16 cellular contexts compared by ENCODE assay signal in the genomic region with DNA sequence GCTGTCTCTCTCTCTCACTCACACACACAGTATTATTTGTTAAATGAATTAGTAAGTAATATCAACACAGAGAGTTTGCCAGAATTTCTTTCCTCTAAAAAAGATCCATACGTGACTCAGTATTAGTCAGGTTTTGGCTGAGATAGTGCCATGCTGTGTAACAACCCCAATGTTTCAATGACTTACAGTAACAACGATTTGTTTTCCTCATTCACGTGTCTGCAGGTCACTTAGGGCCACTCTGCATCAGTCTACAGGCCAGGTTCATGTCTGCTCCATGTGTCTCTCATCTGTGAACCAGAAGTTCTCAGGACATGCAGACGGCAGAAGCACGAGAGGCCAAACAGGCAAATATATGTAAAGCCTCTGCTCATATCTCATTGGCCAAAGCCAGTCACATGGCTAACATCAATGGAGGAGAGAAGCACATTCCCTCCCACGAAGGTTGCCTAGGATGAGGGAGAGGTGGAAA.
DNase-seq lines count a peak whose midpoint lies in the region; ATAC-seq, FAIRE-seq and TF ChIP-seq lines count a peak whose summit lies in the region.
"Had no signal": no experiment of that assay in that cellular context is flagged by ENCODE, and none has a peak within 500 bp of the region (broad histone marks: within the 10 kb centered on the region; RNA-seq: fewer than 3 reads in every experiment).

No MANE protein-coding gene starts in this region.

- H3K79me2 ChIP-seq in astrocyte (ENCODE audit: insufficient read depth, low read length): no peaks in the 10 kb centered on the region

- peak; percentile 40 for DNase-seq in AG08396 (ENCODE audit: low spot score)
- DNase-seq in HS-5 (ENCODE audit: low read depth): peak; percentile 92
- peak; percentile 90 for DNase-seq in astrocyte (ENCODE audit: low read depth)
- DNase-seq in fibroblast of the aortic adventitia (ENCODE audit: low read depth): peak; percentile 95
- DNase-seq in NCI-H1694 (lab: John Stamatoyannopoulos, UW): no peak
- DNase-seq in DMS53 (lab: John Stamatoyannopoulos, UW): no peak
- DNase-seq in GOT3 (lab: John Stamatoyannopoulos, UW): no peak
- DNase-seq: foreskin melanocyte; MM.1S; NCI-H446 treated with DMSO at 0.1 percent for 48 hours; stimulated activated naive CD8-positive, alpha-beta T cell treated with anti-CD3 and anti-CD28 coated beads, Interleukin-15, Interleukin-2, amounts not matched to agents 100 U/mL and 50 U/mL, for 24 hours had no signal

- peak overlapping the region; percentile 51 for H2AFZ ChIP-seq in astrocyte (ENCODE audit: low read depth, low read length)

- TF ChIP-seq CTCF in astrocyte (IDR thresholded peaks at IDR 0.05; ENCODE audit: insufficient read depth, low read depth, low read length) (no peak), fibroblast of the aortic adventitia (IDR thresholded peaks at IDR 0.05; ENCODE audit: insufficient read depth, low read length) (no peak)

- H3K9me3 Mint-ChIP-seq in astrocyte (ENCODE audit: unreplicated experiment): peaks cover 1% of the 10 kb centered on the region

- ATAC-seq in HG03159 (IDR thresholded peaks at IDR 0.05; ENCODE audit: unreplicated experiment): no peak
- ATAC-seq: stimulated activated naive CD8-positive, alpha-beta T cell treated with anti-CD3 and anti-CD28 coated beads, Interleukin-15, Interleukin-2, amounts not matched to agents 100 U/mL and 50 U/mL, for 24 hours had no signal

- H3K9me3 ChIP-seq in astrocyte (ENCODE audit: insufficient read depth, low read depth, low read length): no peaks in the 10 kb centered on the region
- H3K9me3 ChIP-seq: BLaER1 treated with 17β-estradiol and CSF1 and Interleukin-3, amounts not matched to agents 10 nM and 100 nM; prostate gland had no signal

- H3K27me3 Mint-ChIP-seq in astrocyte (ENCODE audit: low read depth, unreplicated experiment): no peaks in the 10 kb centered on the region

- no peak overlapping the region for H3K4me3 ChIP-seq in astrocyte (ENCODE audit: insufficient read depth, low read depth, low read length)
- no peak overlapping the region for H3K4me3 ChIP-seq in fibroblast of the aortic adventitia (ENCODE audit: low read depth, low read length)
- H3K4me3 ChIP-seq: BLaER1 treated with 17β-estradiol and CSF1 and Interleukin-3, amounts not matched to agents 10 nM and 100 nM; prostate gland had no signal

- no peaks in the 10 kb centered on the region for H3K4me1 Mint-ChIP-seq in astrocyte (ENCODE audit: low read depth, unreplicated experiment)

- H3K4me2 ChIP-seq in astrocyte (ENCODE audit: low read length): peak overlapping the region; percentile 41
- H3K4me2 ChIP-seq: BLaER1 treated with 17β-estradiol and CSF1 and Interleukin-3, amounts not matched to agents 10 nM and 100 nM had no signal

- no peaks in the 10 kb centered on the region for H3K36me3 Mint-ChIP-seq in astrocyte (ENCODE audit: low read depth, unreplicated experiment)

- peaks cover 8% of the 10 kb centered on the region for H3K4me1 ChIP-seq in astrocyte (ENCODE audit: insufficient read depth, low read length)
- H3K4me1 ChIP-seq: prostate gland had no signal

- H3K36me3 ChIP-seq in astrocyte (ENCODE audit: insufficient read depth, low read length): no peaks in the 10 kb centered on the region
- H3K36me3 ChIP-seq: BLaER1 treated with 17β-estradiol and CSF1 and Interleukin-3, amounts not matched to agents 10 nM and 100 nM; prostate gland had no signal

- H3K27ac ChIP-seq in astrocyte (ENCODE audit: low read depth, low read length): peak overlapping the region; percentile 83
- H3K27ac ChIP-seq: BLaER1 treated with 17β-estradiol and CSF1 and Interleukin-3, amounts not matched to agents 10 nM and 100 nM; prostate gland had no signal

- peak overlapping the region; percentile 46 for H3K9ac ChIP-seq in astrocyte (ENCODE audit: low read length)
- H3K9ac ChIP-seq: BLaER1 treated with 17β-estradiol and CSF1 and Interleukin-3, amounts not matched to agents 10 nM and 100 nM had no signal

- no peak overlapping the region for H3K4me3 Mint-ChIP-seq in astrocyte (ENCODE audit: unreplicated experiment)

- peak; percentile 59 for FAIRE-seq in astrocyte (lab: Jason Lieb, UNC)
- FAIRE-seq: GM18507, islet of Langerhans had no signal

- H4K20me1 ChIP-seq in astrocyte (ENCODE audit: insufficient read depth, low read length): no peaks in the 10 kb centered on the region
- H4K20me1 ChIP-seq: BLaER1 treated with 17β-estradiol and CSF1 and Interleukin-3, amounts not matched to agents 10 nM and 100 nM had no signal

- H3K27me3 ChIP-seq in astrocyte (ENCODE audit: insufficient read depth, low read length): no peaks in the 10 kb centered on the region
- H3K27me3 ChIP-seq: BLaER1 treated with 17β-estradiol and CSF1 and Interleukin-3, amounts not matched to agents 10 nM and 100 nM had no signal

- no peak overlapping the region for H3K27ac Mint-ChIP-seq in astrocyte (ENCODE audit: unreplicated experiment)

Comparison
In these comparisons a context has a peak if more than half of its experiments do, and no peak if none do; other contexts are left out.
1. DNase-seq: peak in AG08396 (single experiment), HS-5 (single experiment), astrocyte (single experiment) and fibroblast of the aortic adventitia (single experiment); none in NCI-H1694 (single experiment), DMS53 (single experiment) and GOT3 (single experiment).